Comparison of ENCODE assay signal across 11 cellular contexts in the genomic region with DNA sequence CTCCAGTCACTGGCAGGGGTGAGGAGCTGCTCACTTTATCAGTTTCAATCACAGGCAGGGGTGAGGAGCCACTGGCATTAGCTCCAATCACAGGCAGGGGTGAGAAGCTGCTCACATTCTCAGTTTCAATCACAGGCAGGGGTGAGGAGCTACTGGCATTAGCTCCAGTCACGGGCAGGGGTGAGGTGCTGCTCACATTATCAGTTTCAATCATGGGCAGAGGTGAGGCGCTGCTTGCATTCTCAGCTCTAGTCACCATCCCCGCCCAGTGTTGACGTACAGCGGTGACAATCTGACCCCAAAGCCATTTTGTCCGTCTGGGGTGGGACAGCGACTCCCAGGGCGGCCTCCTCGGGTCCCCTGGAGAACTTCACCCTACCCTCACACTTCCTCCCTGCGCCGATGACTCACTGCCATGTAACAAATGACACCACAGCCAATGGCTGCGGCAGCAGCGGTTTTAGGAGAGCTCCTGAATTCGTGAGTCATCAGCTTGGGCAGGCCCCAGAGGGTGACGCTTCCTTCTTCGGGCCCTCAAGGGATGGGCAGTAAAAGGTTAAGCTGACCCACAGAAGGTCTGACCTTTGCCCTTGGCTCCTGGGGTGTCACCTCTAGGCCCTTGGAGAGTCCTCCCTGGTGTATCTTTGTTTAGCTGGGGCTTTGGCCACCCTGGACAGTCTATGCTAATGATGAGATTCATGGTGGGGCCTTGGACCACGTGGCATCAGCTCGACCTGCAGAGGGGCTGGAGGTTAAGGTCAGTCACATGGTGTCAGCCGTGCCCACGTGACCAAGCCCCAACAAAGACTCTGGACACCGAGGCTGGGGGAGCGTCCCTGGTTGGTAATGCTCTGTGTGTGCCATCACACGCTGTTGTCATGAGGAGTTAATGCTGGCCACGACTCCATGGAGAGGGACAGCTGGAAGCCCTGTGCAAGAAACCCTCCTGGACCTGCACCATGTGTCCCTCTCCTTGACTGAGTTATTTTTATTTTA.
A peak's percentile ranks its signal among the peaks of the same experiment; 100 is the strongest.
DNase-seq lines count a peak whose midpoint lies in the region; ATAC-seq and TF ChIP-seq lines count a peak whose summit lies in the region.
"Had no signal": no experiment of that assay in that cellular context is flagged by ENCODE, and none has a peak within 500 bp of the region (broad histone marks: within the 10 kb centered on the region; RNA-seq: fewer than 3 reads in every experiment).

No MANE protein-coding gene starts in this region.

- H3K9me3 ChIP-seq in T-helper 17 cell (ENCODE audit: control insufficient read depth, low read length, poor library complexity, severe bottlenecking), result no peaks in the 10 kb centered on the region
- no peaks in the 10 kb centered on the region for H3K9me3 ChIP-seq in CD8-positive, alpha-beta memory T cell (ENCODE audit: low read length)

- TF ChIP-seq CTCF in Calu3 (IDR thresholded peaks at IDR 0.05; ENCODE audit: unreplicated experiment), result peak; percentile 25

- no peak overlapping the region for H3K4me3 Mint-ChIP-seq in Calu3 (ENCODE audit: low read depth, unreplicated experiment)
- H3K4me3 Mint-ChIP-seq in T-helper 17 cell, result no peak overlapping the region
- H3K4me3 Mint-ChIP-seq in CD8-positive, alpha-beta memory T cell, result no peak overlapping the region
- H3K4me3 Mint-ChIP-seq: activated B cell treated with CpG ODN at 0.5 μM for 24 hours had no signal

- no peaks in the 10 kb centered on the region for H3K27me3 Mint-ChIP-seq in Calu3 (ENCODE audit: unreplicated experiment)
- H3K27me3 Mint-ChIP-seq in T-helper 17 cell, result no peaks in the 10 kb centered on the region
- peaks cover 4 to 5% of the 10 kb centered on the region in 2 donors for H3K27me3 Mint-ChIP-seq in CD8-positive, alpha-beta memory T cell

- intact Hi-C loops in Calu3 (cut with micrococcal nuclease; ENCODE audit: unreplicated experiment), result no loop called here

- CTCF ChIA-PET in Calu3 (lab: Charles Lee), result interaction anchor here (0.6 to 1.2 kb wide), 7 partner anchors 15 to 128 kb away, joined by 3 to 6 read pairs (median 3); no protein-coding TSS in a partner anchor
- CTCF ChIA-PET in CD8-positive, alpha-beta memory T cell (lab: Charles Lee), result no interaction called here

- H3K4me1 ChIP-seq in CD8-positive, alpha-beta memory T cell (ENCODE audit: insufficient read depth, low read length), result no peaks in the 10 kb centered on the region

- no TSS peak for BruUV-seq in Calu3 (replicated peaks; lab: Mats Ljungman, UMichigan)

- peaks cover 12% of the 10 kb centered on the region for H3K36me3 Mint-ChIP-seq in Calu3 (ENCODE audit: insufficient read depth, unreplicated experiment)
- no peaks in the 10 kb centered on the region for H3K36me3 Mint-ChIP-seq in T-helper 17 cell (ENCODE audit: low read depth)
- no peaks in the 10 kb centered on the region for H3K36me3 Mint-ChIP-seq in CD8-positive, alpha-beta memory T cell

- H3K27ac ChIP-seq in CD8-positive, alpha-beta memory T cell (ENCODE audit: low read depth, low read length), result no peak overlapping the region
- H3K27ac ChIP-seq: KMS-11 had no signal

- peak overlapping the region; percentile 63 for H3K27ac Mint-ChIP-seq in Calu3 (ENCODE audit: unreplicated experiment)
- H3K27ac Mint-ChIP-seq in T-helper 17 cell, result no peak overlapping the region
- H3K27ac Mint-ChIP-seq in CD8-positive, alpha-beta memory T cell, result no peak overlapping the region
- H3K27ac Mint-ChIP-seq: activated B cell treated with CpG ODN at 0.5 μM for 24 hours had no signal

- H3K27me3 ChIP-seq in CD8-positive, alpha-beta memory T cell (ENCODE audit: insufficient read depth, low read length, poor library complexity, severe bottlenecking), result no peaks in the 10 kb centered on the region

- H3K9me3 Mint-ChIP-seq in Calu3 (ENCODE audit: low read depth, unreplicated experiment), result no peaks in the 10 kb centered on the region
- peaks cover 0 to 8% (median 3%) of the 10 kb centered on the region in 5 donors for H3K9me3 Mint-ChIP-seq in CD8-positive, alpha-beta memory T cell
- H3K9me3 Mint-ChIP-seq: activated B cell treated with CpG ODN at 0.5 μM for 24 hours had no signal

- H3K4me1 Mint-ChIP-seq in Calu3 (ENCODE audit: low read depth, unreplicated experiment) (peaks cover 14% of the 10 kb centered on the region), T-helper 17 cell (no peaks in the 10 kb centered on the region)
- H3K4me1 Mint-ChIP-seq in CD8-positive, alpha-beta memory T cell, result no peaks in the 10 kb centered on the region
- H3K4me1 Mint-ChIP-seq: activated B cell treated with CpG ODN at 0.5 μM for 24 hours had no signal

- no peak overlapping the region for H3K4me3 ChIP-seq in CD8-positive, alpha-beta memory T cell (ENCODE audit: low read length)

- DNase-seq in Calu3 (peak; percentile 90), HT1080 (ENCODE audit: low read depth) (peak; percentile 87), SW480 (ENCODE audit: low spot score) (peak; percentile 96), left kidney (ENCODE audit: low read depth, low spot score) (peak; percentile 51), T-helper 17 cell (no peak)
- no peak for DNase-seq in CD8-positive, alpha-beta memory T cell
- DNase-seq: activated B cell treated with CpG ODN at 0.5 μM for 24 hours, NCI-H774 had no signal

- POLR2A ChIA-PET in CD8-positive, alpha-beta memory T cell (lab: Charles Lee), result no interaction called here

- no peak for ATAC-seq in T-helper 17 cell
- ATAC-seq in GM21515 (IDR thresholded peaks at IDR 0.05; ENCODE audit: unreplicated experiment), result no peak
- no peak for ATAC-seq in HG02973 (IDR thresholded peaks at IDR 0.05; ENCODE audit: unreplicated experiment)

- no peaks in the 10 kb centered on the region for H3K36me3 ChIP-seq in CD8-positive, alpha-beta memory T cell (ENCODE audit: insufficient read depth, low read length)

Comparison
In these comparisons a context has a peak if more than half of its experiments do, and no peak if none do; other contexts are left out.
1. DNase-seq: peak in Calu3 (single experiment), HT1080 (single experiment), SW480 (single experiment) and left kidney (single experiment); none in T-helper 17 cell (0 of 3) and CD8-positive, alpha-beta memory T cell (0 of 5).